ENCODE assay signal across 1 cellular context in the genomic region with DNA sequence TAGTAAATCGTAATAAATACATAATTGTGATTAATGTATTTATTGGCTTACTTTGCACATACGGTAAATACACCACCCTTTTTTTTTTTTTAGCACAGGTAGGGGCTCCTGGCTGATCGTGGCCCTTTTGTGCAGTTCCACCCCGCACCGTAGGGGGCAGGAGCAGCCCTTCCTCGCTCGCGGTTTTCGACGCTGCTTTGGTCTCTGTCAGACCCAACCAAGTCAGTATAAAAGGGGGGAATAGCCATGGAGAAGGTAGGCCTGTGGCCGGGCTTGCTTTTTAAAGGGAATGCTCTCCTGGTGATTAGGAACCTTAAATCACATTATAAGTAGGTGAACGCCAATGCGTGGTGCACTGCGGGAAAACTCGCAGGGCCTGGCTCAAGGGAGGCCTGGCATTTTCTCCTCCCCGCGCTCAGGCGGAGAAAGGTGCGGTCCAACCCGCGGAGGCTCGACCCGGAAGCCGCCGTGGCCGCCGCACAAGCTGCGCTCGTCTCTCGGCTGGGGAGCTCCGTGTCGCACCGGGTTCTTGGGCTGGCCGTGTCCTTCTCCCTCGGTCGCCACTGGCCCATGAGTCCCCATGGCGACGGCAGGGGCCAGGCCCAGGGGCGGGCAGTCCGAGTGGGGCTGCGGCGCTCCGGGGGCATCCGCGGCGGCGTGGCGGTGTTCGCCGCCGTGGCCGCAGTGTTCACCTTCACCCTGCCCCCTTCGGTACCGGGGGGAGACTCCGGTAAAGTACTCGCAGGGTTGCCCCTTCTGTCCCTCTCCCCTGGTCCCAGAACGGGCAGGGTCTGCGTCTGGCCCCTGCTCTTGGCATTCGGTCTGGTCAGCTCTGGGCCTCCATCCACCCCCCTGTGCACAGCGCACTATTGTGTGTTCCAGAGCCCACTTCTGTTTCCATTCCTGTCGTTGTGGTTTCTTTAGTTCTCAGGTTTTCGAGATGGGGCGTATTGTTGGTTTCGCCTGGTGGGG.
TF ChIP-seq lines count a peak whose summit lies in the region.

A gene (plus strand): TSS at position 454 of the 972 bp plus-strand sequence. CDS start 117 bp downstream, at position 571.

TF ChIP-seq in GM12878, 131 proteins besides CTCF, POLR2A, EP300 and RAD21 (continued from another document and continues in another):
- TF ChIP-seq, protein P1, sequence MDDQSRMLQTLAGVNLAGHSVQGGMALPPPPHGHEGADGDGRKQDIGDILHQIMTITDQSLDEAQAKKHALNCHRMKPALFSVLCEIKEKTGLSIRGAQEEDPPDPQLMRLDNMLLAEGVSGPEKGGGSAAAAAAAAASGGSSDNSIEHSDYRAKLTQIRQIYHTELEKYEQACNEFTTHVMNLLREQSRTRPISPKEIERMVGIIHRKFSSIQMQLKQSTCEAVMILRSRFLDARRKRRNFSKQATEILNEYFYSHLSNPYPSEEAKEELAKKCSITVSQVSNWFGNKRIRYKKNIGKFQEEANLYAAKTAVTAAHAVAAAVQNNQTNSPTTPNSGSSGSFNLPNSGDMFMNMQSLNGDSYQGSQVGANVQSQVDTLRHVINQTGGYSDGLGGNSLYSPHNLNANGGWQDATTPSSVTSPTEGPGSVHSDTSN (IDR thresholded peaks at IDR 0.05; ENCODE audit: insufficient replicate concordance, low read depth, low read length), result no peak
- TF ChIP-seq, protein P2, sequence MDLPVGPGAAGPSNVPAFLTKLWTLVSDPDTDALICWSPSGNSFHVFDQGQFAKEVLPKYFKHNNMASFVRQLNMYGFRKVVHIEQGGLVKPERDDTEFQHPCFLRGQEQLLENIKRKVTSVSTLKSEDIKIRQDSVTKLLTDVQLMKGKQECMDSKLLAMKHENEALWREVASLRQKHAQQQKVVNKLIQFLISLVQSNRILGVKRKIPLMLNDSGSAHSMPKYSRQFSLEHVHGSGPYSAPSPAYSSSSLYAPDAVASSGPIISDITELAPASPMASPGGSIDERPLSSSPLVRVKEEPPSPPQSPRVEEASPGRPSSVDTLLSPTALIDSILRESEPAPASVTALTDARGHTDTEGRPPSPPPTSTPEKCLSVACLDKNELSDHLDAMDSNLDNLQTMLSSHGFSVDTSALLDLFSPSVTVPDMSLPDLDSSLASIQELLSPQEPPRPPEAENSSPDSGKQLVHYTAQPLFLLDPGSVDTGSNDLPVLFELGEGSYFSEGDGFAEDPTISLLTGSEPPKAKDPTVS (IDR thresholded peaks at IDR 0.05; ENCODE audit: low read depth, low read length), result no peak
- peak; percentile 98 for TF ChIP-seq BHLHE40 (IDR thresholded peaks at IDR 0.05; ENCODE audit: borderline replicate concordance in 1 of 2, low read depth in 2 of 2, low read length in 1 of 2)
- TF ChIP-seq BCL11A (IDR thresholded peaks at IDR 0.05; ENCODE audit: low read depth, low read length), result no peak
- no peak for TF ChIP-seq KAT2A (conservative IDR thresholded peaks at IDR 0.05; ENCODE audit: control insufficient read depth, low read depth, low read length)
- TF ChIP-seq STAT3 (IDR thresholded peaks at IDR 0.05; ENCODE audit: low read depth, low read length), result no peak
- TF ChIP-seq SUPT20H (IDR thresholded peaks at IDR 0.05; ENCODE audit: borderline replicate concordance, control insufficient read depth, low read depth, low read length), result no peak
- TF ChIP-seq, protein P3, sequence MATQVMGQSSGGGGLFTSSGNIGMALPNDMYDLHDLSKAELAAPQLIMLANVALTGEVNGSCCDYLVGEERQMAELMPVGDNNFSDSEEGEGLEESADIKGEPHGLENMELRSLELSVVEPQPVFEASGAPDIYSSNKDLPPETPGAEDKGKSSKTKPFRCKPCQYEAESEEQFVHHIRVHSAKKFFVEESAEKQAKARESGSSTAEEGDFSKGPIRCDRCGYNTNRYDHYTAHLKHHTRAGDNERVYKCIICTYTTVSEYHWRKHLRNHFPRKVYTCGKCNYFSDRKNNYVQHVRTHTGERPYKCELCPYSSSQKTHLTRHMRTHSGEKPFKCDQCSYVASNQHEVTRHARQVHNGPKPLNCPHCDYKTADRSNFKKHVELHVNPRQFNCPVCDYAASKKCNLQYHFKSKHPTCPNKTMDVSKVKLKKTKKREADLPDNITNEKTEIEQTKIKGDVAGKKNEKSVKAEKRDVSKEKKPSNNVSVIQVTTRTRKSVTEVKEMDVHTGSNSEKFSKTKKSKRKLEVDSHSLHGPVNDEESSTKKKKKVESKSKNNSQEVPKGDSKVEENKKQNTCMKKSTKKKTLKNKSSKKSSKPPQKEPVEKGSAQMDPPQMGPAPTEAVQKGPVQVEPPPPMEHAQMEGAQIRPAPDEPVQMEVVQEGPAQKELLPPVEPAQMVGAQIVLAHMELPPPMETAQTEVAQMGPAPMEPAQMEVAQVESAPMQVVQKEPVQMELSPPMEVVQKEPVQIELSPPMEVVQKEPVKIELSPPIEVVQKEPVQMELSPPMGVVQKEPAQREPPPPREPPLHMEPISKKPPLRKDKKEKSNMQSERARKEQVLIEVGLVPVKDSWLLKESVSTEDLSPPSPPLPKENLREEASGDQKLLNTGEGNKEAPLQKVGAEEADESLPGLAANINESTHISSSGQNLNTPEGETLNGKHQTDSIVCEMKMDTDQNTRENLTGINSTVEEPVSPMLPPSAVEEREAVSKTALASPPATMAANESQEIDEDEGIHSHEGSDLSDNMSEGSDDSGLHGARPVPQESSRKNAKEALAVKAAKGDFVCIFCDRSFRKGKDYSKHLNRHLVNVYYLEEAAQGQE (IDR thresholded peaks at IDR 0.05; ENCODE audit: low read depth, low read length), result no peak
- TF ChIP-seq CBFB (IDR thresholded peaks at IDR 0.05; ENCODE audit: low read depth), result peak; percentile 33; the same call in 1 of the 2 replicates
- TF ChIP-seq RELA (IDR thresholded peaks at IDR 0.05; ENCODE audit: borderline replicate concordance, partially characterized antibody), result peak; percentile 67
- TF ChIP-seq CEBPB (IDR thresholded peaks at IDR 0.05; ENCODE audit: borderline replicate concordance in 1 of 2, low read depth in 2 of 2, low read length in 2 of 2), result no peak
- peak; percentile 73 for TF ChIP-seq IKZF1 (conservative IDR thresholded peaks at IDR 0.05)
- TF ChIP-seq FOXK2 (IDR thresholded peaks at IDR 0.05), result peak; percentile 99
- TF ChIP-seq JUNB (IDR thresholded peaks at IDR 0.05), result peak; percentile 23; the same call in 1 of the 2 replicates
- TF ChIP-seq CREM (IDR thresholded peaks at IDR 0.05; ENCODE audit: low read depth), result peak; percentile 75
- TF ChIP-seq, protein P4, sequence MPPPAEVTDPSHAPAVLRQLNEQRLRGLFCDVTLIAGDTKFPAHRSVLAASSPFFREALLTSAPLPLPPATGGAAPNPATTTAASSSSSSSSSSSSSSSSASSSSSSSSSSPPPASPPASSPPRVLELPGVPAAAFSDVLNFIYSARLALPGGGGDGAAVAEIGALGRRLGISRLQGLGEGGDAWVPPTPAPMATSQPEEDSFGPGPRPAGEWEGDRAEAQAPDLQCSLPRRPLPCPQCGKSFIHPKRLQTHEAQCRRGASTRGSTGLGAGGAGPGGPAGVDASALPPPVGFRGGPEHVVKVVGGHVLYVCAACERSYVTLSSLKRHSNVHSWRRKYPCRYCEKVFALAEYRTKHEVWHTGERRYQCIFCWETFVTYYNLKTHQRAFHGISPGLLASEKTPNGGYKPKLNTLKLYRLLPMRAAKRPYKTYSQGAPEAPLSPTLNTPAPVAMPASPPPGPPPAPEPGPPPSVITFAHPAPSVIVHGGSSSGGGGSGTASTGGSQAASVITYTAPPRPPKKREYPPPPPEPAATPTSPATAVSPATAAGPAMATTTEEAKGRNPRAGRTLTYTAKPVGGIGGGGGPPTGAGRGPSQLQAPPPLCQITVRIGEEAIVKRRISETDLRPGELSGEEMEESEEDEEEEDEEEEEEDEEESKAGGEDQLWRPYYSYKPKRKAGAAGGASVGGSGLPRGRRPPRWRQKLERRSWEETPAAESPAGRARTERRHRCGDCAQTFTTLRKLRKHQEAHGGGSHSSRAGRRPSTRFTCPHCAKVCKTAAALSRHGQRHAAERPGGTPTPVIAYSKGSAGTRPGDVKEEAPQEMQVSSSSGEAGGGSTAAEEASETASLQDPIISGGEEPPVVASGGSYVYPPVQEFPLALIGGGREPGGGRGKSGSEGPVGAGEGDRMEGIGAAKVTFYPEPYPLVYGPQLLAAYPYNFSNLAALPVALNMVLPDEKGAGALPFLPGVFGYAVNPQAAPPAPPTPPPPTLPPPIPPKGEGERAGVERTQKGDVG (CRISPR knock-in tag; IDR thresholded peaks at IDR 0.05), result no peak
- peak; percentile 61; the same call in 1 of the 2 replicates for TF ChIP-seq ESRRA (IDR thresholded peaks at IDR 0.05; ENCODE audit: low read length)
- TF ChIP-seq, protein P5, sequence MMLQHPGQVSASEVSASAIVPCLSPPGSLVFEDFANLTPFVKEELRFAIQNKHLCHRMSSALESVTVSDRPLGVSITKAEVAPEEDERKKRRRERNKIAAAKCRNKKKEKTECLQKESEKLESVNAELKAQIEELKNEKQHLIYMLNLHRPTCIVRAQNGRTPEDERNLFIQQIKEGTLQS (IDR thresholded peaks at IDR 0.05; ENCODE audit: borderline replicate concordance, extremely low read depth, low read depth, low read length), result no peak
- peak; percentile 80 for TF ChIP-seq DPF2 (IDR thresholded peaks at IDR 0.05)
- peak; percentile 71 for TF ChIP-seq PML (IDR thresholded peaks at IDR 0.05; ENCODE audit: low read length)
- TF ChIP-seq POLR2AphosphoS2 (IDR thresholded peaks at IDR 0.05; ENCODE audit: low read depth, low read length), result peak; percentile 92; the same call in 1 of the 2 replicates
- TF ChIP-seq, protein P6, sequence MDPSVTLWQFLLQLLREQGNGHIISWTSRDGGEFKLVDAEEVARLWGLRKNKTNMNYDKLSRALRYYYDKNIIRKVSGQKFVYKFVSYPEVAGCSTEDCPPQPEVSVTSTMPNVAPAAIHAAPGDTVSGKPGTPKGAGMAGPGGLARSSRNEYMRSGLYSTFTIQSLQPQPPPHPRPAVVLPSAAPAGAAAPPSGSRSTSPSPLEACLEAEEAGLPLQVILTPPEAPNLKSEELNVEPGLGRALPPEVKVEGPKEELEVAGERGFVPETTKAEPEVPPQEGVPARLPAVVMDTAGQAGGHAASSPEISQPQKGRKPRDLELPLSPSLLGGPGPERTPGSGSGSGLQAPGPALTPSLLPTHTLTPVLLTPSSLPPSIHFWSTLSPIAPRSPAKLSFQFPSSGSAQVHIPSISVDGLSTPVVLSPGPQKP (IDR thresholded peaks at IDR 0.05; ENCODE audit: low read depth, low read length), result peak; percentile 55; the same call in 1 of the 2 replicates
- TF ChIP-seq IKZF2 (IDR thresholded peaks at IDR 0.05), result 0 out of 4 replicates have a peak, but pooled peaks of 1 of the 2 experiments have one; percentile 13
- TF ChIP-seq ZBED1 (IDR thresholded peaks at IDR 0.05; ENCODE audit: borderline replicate concordance), result no peak
- TF ChIP-seq ZNF24 (IDR thresholded peaks at IDR 0.05), result no peak
- TF ChIP-seq SIX5 (IDR thresholded peaks at IDR 0.05; ENCODE audit: low read depth, low read length, severe bottlenecking), result peak; percentile 48
- TF ChIP-seq, protein P7, sequence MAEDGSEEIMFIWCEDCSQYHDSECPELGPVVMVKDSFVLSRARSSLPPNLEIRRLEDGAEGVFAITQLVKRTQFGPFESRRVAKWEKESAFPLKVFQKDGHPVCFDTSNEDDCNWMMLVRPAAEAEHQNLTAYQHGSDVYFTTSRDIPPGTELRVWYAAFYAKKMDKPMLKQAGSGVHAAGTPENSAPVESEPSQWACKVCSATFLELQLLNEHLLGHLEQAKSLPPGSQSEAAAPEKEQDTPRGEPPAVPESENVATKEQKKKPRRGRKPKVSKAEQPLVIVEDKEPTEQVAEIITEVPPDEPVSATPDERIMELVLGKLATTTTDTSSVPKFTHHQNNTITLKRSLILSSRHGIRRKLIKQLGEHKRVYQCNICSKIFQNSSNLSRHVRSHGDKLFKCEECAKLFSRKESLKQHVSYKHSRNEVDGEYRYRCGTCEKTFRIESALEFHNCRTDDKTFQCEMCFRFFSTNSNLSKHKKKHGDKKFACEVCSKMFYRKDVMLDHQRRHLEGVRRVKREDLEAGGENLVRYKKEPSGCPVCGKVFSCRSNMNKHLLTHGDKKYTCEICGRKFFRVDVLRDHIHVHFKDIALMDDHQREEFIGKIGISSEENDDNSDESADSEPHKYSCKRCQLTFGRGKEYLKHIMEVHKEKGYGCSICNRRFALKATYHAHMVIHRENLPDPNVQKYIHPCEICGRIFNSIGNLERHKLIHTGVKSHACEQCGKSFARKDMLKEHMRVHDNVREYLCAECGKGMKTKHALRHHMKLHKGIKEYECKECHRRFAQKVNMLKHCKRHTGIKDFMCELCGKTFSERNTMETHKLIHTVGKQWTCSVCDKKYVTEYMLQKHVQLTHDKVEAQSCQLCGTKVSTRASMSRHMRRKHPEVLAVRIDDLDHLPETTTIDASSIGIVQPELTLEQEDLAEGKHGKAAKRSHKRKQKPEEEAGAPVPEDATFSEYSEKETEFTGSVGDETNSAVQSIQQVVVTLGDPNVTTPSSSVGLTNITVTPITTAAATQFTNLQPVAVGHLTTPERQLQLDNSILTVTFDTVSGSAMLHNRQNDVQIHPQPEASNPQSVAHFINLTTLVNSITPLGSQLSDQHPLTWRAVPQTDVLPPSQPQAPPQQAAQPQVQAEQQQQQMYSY (CRISPR knock-in tag; IDR thresholded peaks at IDR 0.05), result no peak
- peak; percentile 56 for TF ChIP-seq HDAC6 (IDR thresholded peaks at IDR 0.05; ENCODE audit: unreplicated experiment)
- TF ChIP-seq RB1 (IDR thresholded peaks at IDR 0.05; ENCODE audit: borderline replicate concordance), result peak; percentile 83
- TF ChIP-seq RUNX3 (IDR thresholded peaks at IDR 0.05; ENCODE audit: low read length), result peak; percentile 93
- no peak for TF ChIP-seq MYB (IDR thresholded peaks at IDR 0.05; ENCODE audit: borderline replicate concordance, low read depth, low read length)
- TF ChIP-seq SPI1 (IDR thresholded peaks at IDR 0.05; ENCODE audit: borderline replicate concordance, insufficient read depth, low read depth, low read length), result 0 out of 2 replicates have a peak, but pooled peaks have one; percentile 4
- no peak for TF ChIP-seq ZNF274 (IDR thresholded peaks at IDR 0.05; ENCODE audit: insufficient read depth, insufficient read length)
- no peak for TF ChIP-seq SRF (IDR thresholded peaks at IDR 0.05; ENCODE audit: low read depth in 2 of 2, low read length in 2 of 2)
- TF ChIP-seq BMI1 (IDR thresholded peaks at IDR 0.05; ENCODE audit: borderline replicate concordance), result no peak
- TF ChIP-seq, protein P8, sequence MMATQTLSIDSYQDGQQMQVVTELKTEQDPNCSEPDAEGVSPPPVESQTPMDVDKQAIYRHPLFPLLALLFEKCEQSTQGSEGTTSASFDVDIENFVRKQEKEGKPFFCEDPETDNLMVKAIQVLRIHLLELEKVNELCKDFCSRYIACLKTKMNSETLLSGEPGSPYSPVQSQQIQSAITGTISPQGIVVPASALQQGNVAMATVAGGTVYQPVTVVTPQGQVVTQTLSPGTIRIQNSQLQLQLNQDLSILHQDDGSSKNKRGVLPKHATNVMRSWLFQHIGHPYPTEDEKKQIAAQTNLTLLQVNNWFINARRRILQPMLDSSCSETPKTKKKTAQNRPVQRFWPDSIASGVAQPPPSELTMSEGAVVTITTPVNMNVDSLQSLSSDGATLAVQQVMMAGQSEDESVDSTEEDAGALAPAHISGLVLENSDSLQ (IDR thresholded peaks at IDR 0.05), result peak; percentile 30; the same call in 1 of the 2 replicates
- no peak; the same call in none of the 2 replicates for TF ChIP-seq NBN (IDR thresholded peaks at IDR 0.05)
- no peak for TF ChIP-seq ZNF622 (IDR thresholded peaks at IDR 0.05)
